Comparison of ENCODE assay signal across 8 cellular contexts in genomic region chr7:130010689-130011412, GRCh38. TPM values are rescaled to one million over a fixed set of nuclear protein-coding genes. Genes with fewer than 3 reads are reported as not detected.
DNase-seq lines count a peak whose midpoint lies in the region; ATAC-seq and TF ChIP-seq lines count a peak whose summit lies in the region.

No MANE protein-coding gene starts in this region.

- no peaks in the 10 kb centered on the region for H3K9me3 ChIP-seq in A673 (ENCODE audit: low read depth, low read length, poor library complexity, severe bottlenecking)

- H3K4me1 ChIP-seq in A673 (ENCODE audit: insufficient read depth, low read length, poor library complexity, severe bottlenecking), result no peaks in the 10 kb centered on the region

- no peaks in the 10 kb centered on the region for H3K27me3 ChIP-seq in A673 (replicated peaks; ENCODE audit: insufficient read depth, low read depth, low read length, poor library complexity)

- ATAC-seq in GM18517 (IDR thresholded peaks at IDR 0.05; ENCODE audit: unreplicated experiment) (peak; percentile 82), HG03175 (IDR thresholded peaks at IDR 0.05; ENCODE audit: unreplicated experiment) (peak; percentile 81)

- H3K4me3 ChIP-seq in A673 (ENCODE audit: low read depth, low read length, poor library complexity, severe bottlenecking), result no peak overlapping the region

- H3K27ac ChIP-seq in A673 (ENCODE audit: low read depth, low read length, poor library complexity, severe bottlenecking), result no peak overlapping the region

- BruUV-seq in A673 (replicated peaks; lab: Mats Ljungman, UMichigan), result no TSS peak

- POLR2A ChIA-PET in A673 (lab: Charles Lee; ENCODE audit: low non-redundant PET), result interaction anchor here (0.6 kb wide), 1 partner anchor 459 kb away, joined by 6 read pairs; no protein-coding TSS in a partner anchor

- H3K36me3 ChIP-seq in A673 (ENCODE audit: insufficient read depth, low read length, poor library complexity, severe bottlenecking), result no peaks in the 10 kb centered on the region

- DNase-seq in A673 (ENCODE audit: low spot score) (peak; percentile 90), NCI-H2227 treated with DMSO at 0.1 percent for 48 hours (lab: John Stamatoyannopoulos, UW) (peak; percentile 85), cerebellar cortex (ENCODE audit: low spot score) (peak; percentile 88), left kidney (ENCODE audit: low read depth, low spot score) (peak; percentile 95)
- DNase-seq in activated CD4-positive, CD25-positive, alpha-beta regulatory T cell treated with anti-CD3 and anti-CD28 coated beads, Interleukin-2, amount 50 U/mL, for 16 hours (ENCODE audit: low read depth, low spot score), result peak; percentile 67
- DNase-seq in stimulated activated CD4-positive, alpha-beta T cell treated with anti-CD3 and anti-CD28 coated beads, Interleukin-2, amount 100 ng/mL, for 48 hours, result peak; percentile 91 to 93

- CTCF ChIA-PET in A673 (lab: Charles Lee), result interaction anchor here (0.5 to 2.0 kb wide), 13 partner anchors 27 to 901 kb away, joined by 3 to 17 read pairs (median 3); no protein-coding TSS in a partner anchor

- peak; percentile 86 for TF ChIP-seq CTCF in A673 (conservative IDR thresholded peaks at IDR 0.05; ENCODE audit: low read depth, low read length)

- intact Hi-C loops in A673 (cut with micrococcal nuclease; ENCODE audit: unreplicated experiment), result loop anchor here (1.0 to 10.0 kb wide), 3 partner anchors 181 to 636 kb away; no protein-coding TSS in a partner anchor

RNA-seq across cellular contexts. Expression of gene ZC3HC1, which starts 40.3 kb away (rescaled TPM):
- 34.1 and 40.7 TPM in 2 replicates for total RNA-seq in A673 (2021)

RNA-seq across cellular contexts. Expression of gene UBE2H, which starts 58.1 kb away (rescaled TPM):
- 28.8 and 35.2 TPM in 2 replicates for total RNA-seq in A673 (2021)

RNA-seq across cellular contexts. Expression of gene KLHDC10, which starts 59.5 kb away (rescaled TPM):
- total RNA-seq in A673 (2021), result 31.4 and 37.5 TPM in 2 replicates
